In genomic region chr12:132587781-132588180, GRCh38 we compare ENCODE assay signal across 32 cellular contexts. TPM values are rescaled to one million over a fixed set of nuclear protein-coding genes. Genes with fewer than 3 reads are reported as not detected.
"Had no signal": no experiment of that assay in that cellular context is flagged by ENCODE, and none has a peak within 500 bp of the region (broad histone marks: within the 10 kb centered on the region; RNA-seq: fewer than 3 reads in every experiment).

No MANE protein-coding gene starts in this region.

- H3K4me1 ChIP-seq: parathyroid adenoma, psoas muscle, spleen, suprapubic skin, testis, tibial artery, transverse colon, upper lobe of right lung had no signal

- H2AFZ ChIP-seq: neural progenitor cell, parathyroid adenoma had no signal

- H3K4me2 ChIP-seq: neural progenitor cell, smooth muscle cell had no signal

- H3K9me3 ChIP-seq: ovary, psoas muscle, suprapubic skin, testis, tibial artery, transverse colon, upper lobe of right lung, uterus had no signal

- ATAC-seq: natural killer cell; psoas muscle; right cardiac atrium; sciatic nerve; stimulated activated memory B cell treated with anti-CD40 and anti-IgM and Interleukin-4, amounts not matched to agents 10 μg/mL and 1 μg/mL and 100 μg/mL, for 72 hours; stimulated activated naive CD8-positive, alpha-beta T cell treated with anti-CD3 and anti-CD28 coated beads, Interleukin-15, amount 100 ng/mL, for 72 hours; stimulated activated naive CD8-positive, alpha-beta T cell treated with anti-CD3 and anti-CD28 coated beads, Interleukin-15, Interleukin-2, amounts not matched to agents 100 U/mL and 50 U/mL, for 24 hours; upper lobe of right lung had no signal

- H3K27me3 ChIP-seq: ovary, spleen, suprapubic skin, testis, transverse colon, upper lobe of right lung, uterus had no signal

- H3K27ac ChIP-seq: neural progenitor cell, ovary, parathyroid adenoma, psoas muscle, skin epidermis, spleen, suprapubic skin, testis, tibial artery, transverse colon, upper lobe of right lung, uterus had no signal

- DNase-seq: natural killer cell; occipital lobe; ovary; spleen; stimulated activated CD4-positive, alpha-beta T cell treated with anti-CD3 and anti-CD28 coated beads, Interleukin-12 subunit alpha, Interleukin-12 subunit beta, amount 100 ng/mL, for 4 hours; stimulated activated CD4-positive, alpha-beta T cell treated with anti-CD3 and anti-CD28 coated beads, Interleukin-1b, Interleukin-23, amount 100 ng/mL, for 48 hours; stimulated activated CD4-positive, alpha-beta T cell treated with anti-CD3 and anti-CD28 coated beads, Interleukin-4, amount 100 ng/mL, for 1 hour; stimulated activated CD4-positive, alpha-beta T cell treated with anti-CD3 and anti-CD28 coated beads, Interleukin-4, amount 100 ng/mL, for 4 hours; stimulated activated CD8-positive, alpha-beta memory T cell treated with anti-CD3 and anti-CD28 coated beads, Interleukin-4, amount 100 ng/mL, for 48 hours; stimulated activated naive CD4-positive, alpha-beta T cell; stimulated activated naive CD8-positive, alpha-beta T cell treated with anti-CD3 and anti-CD28 coated beads, Interleukin-15, amount 100 ng/mL, for 72 hours; stimulated activated naive CD8-positive, alpha-beta T cell treated with anti-CD3 and anti-CD28 coated beads, Interleukin-15, Interleukin-2, amounts not matched to agents 100 U/mL and 50 U/mL, for 24 hours; substantia nigra; testis; tibial artery; transverse colon; upper lobe of right lung; uterus had no signal

- H3K79me2 ChIP-seq: parathyroid adenoma had no signal

- H3K9ac ChIP-seq: neural progenitor cell, parathyroid adenoma had no signal

- H3K4me3 ChIP-seq: neural progenitor cell, ovary, psoas muscle, skin epidermis, smooth muscle cell, spleen, suprapubic skin, testis, tibial artery, transverse colon, upper lobe of right lung, uterus had no signal

- H3K36me3 ChIP-seq: neural progenitor cell, ovary, transverse colon, upper lobe of right lung, uterus had no signal

RNA-seq across cellular contexts. Expression of gene LRCOL1, which starts 22.6 kb away (rescaled TPM):
- total RNA-seq: natural killer cell, occipital lobe, osteoblast, progenitor cell of endocrine pancreas, right cardiac atrium, sciatic nerve, smooth muscle cell, suprapubic skin, transverse colon, urinary bladder had no signal
- polyA plus RNA-seq: neural cell, right cardiac atrium, smooth muscle cell had no signal

RNA-seq across cellular contexts. Expression of gene P2RX2, which starts 30.8 kb away (rescaled TPM):
- total RNA-seq: natural killer cell, occipital lobe, osteoblast, psoas muscle, renal cortical epithelial cell, right cardiac atrium, sciatic nerve, smooth muscle cell, suprapubic skin, urinary bladder, uterus had no signal
- polyA plus RNA-seq: neural cell, right cardiac atrium, smooth muscle cell had no signal
